Comparison of ENCODE assay signal across 8 cellular contexts in genomic region chr11:62840712-62841360, GRCh38. TPM values are rescaled to one million over a fixed set of nuclear protein-coding genes. Genes with fewer than 3 reads are reported as not detected.
DNase-seq lines count a peak whose midpoint lies in the region; ATAC-seq and TF ChIP-seq lines count a peak whose summit lies in the region.
"Not testable (repeated sequence)": the region's sequence is repeated elsewhere in the genome, so short reads cannot be mapped to it uniquely, and the experiment has no call there.

No MANE protein-coding gene starts in this region.

- H3K27me3 ChIP-seq in fibroblast of lung (ENCODE audit: control insufficient read depth, insufficient read depth, low read length) = not testable (repeated sequence)

- not testable (repeated sequence) for H3K27ac Mint-ChIP-seq in T-cell

- not testable (repeated sequence) for H2AFZ ChIP-seq in fibroblast of lung (ENCODE audit: low read length)

- not testable (repeated sequence) for H4K20me1 ChIP-seq in fibroblast of lung (ENCODE audit: control insufficient read depth, extremely low read depth, insufficient read depth, low read length)

- CTCF ChIA-PET in T-cell (lab: Charles Lee) = interaction anchor here in 1 of 2 donors (0.9 to 1.8 kb wide), 5 partner anchors 13 to 87 kb away, joined by 3 to 19 read pairs (median 3); partner anchors contain the start of genes TMEM179B and ZBTB3

- not testable (repeated sequence) for H3K36me3 ChIP-seq in fibroblast of lung (ENCODE audit: control insufficient read depth, insufficient read depth, low read length); mucosa of descending colon (ENCODE audit: low read depth)

- H3K4me2 ChIP-seq in fibroblast of lung (ENCODE audit: extremely low read depth, insufficient read depth, low read length) = peak overlapping the region; percentile 59

- POLR2A ChIA-PET in T-cell (lab: Charles Lee) = interaction anchor here (0.6 to 3.0 kb wide), 24 partner anchors 9 to 878 kb away, joined by 3 to 71 read pairs (median 6); partner anchors contain the start of genes STX5 (in 2 of the 2), C11orf98 (in 1 of the 2), CSKMT (in 1 of the 2) and HNRNPUL2 (in 1 of the 2)

- not testable (repeated sequence) for H3K9me3 Mint-ChIP-seq in T-cell

- H3K4me3 ChIP-seq in AG10803 (ENCODE audit: low read length) (peak overlapping the region; percentile 94), fibroblast of lung (replicated peaks in 1 of 4; ENCODE audit: control extremely low read depth in 1 of 4, insufficient read depth in 1 of 4, low read depth in 3 of 4, low read length in 4 of 4) (peak overlapping the region; percentile 9 to 94 (median 53)), mucosa of descending colon (peak overlapping the region; percentile 64)

- peak; percentile 83 for DNase-seq in AG10803 (ENCODE audit: low read depth)
- peak; percentile 98 for DNase-seq in GOT3 (lab: John Stamatoyannopoulos, UW)
- peak; percentile 62 for DNase-seq in NCI-H146 treated with DMSO at 0.1 percent for 48 hours (lab: John Stamatoyannopoulos, UW; ENCODE audit: unreplicated experiment)
- peak; percentile 51 to 86 (median 80) for DNase-seq in T-cell
- DNase-seq in activated gamma-delta T cell treated with anti-CD3 and anti-CD28 coated beads, Interleukin-2, amount 50 U/mL, for 16 hours (ENCODE audit: low read depth) = peak; percentile 71
- peak in 1 of 2 donors; percentile 69 for DNase-seq in fibroblast of lung (ENCODE audit: low read depth in 2 of 2)
- DNase-seq in mucosa of descending colon = peak; percentile 71 to 81 (median 76)
- DNase-seq in stimulated activated CD4-positive, alpha-beta T cell treated with anti-CD3 and anti-CD28 coated beads, Interleukin-4, amount 100 ng/mL, for 48 hours (ENCODE audit: low read depth in 2 of 2) = peak; percentile 78 to 85

- not testable (repeated sequence) for H3K9me3 ChIP-seq in fibroblast of lung (ENCODE audit: control insufficient read depth, insufficient read depth, low read depth, low read length); mucosa of descending colon

- H3K27ac ChIP-seq in fibroblast of lung (ENCODE audit: insufficient read depth, low read length) = peak overlapping the region; percentile 79

- ATAC-seq in T-cell (replicated peaks in 1 of 4) (peak in 3 of 4 experiments; percentile 3 to 34 (median 4)), mucosa of descending colon (peak; percentile 6)

- not testable (repeated sequence) for H3K4me1 ChIP-seq in fibroblast of lung (ENCODE audit: control insufficient read depth, extremely low read depth, insufficient read depth, low read length); mucosa of descending colon (ENCODE audit: low read depth)

- TF ChIP-seq CTCF in AG10803 (conservative IDR thresholded peaks at IDR 0.05; ENCODE audit: low read length); fibroblast of lung (conservative IDR thresholded peaks at IDR 0.05 in 1 of 2, IDR thresholded peaks at IDR 0.05 in 1 of 2; ENCODE audit: low read depth in 1 of 2, low read length in 2 of 2); mucosa of descending colon (IDR thresholded peaks at IDR 0.05): not testable (repeated sequence)

- intact Hi-C loops in mucosa of descending colon (cut with DNase I, micrococcal nuclease) = not testable (repeated sequence)

- not testable (repeated sequence) for H3K27me3 Mint-ChIP-seq in T-cell

- peak overlapping the region; percentile 21 for H3K9ac ChIP-seq in fibroblast of lung (ENCODE audit: insufficient read depth, low read length)

- H3K79me2 ChIP-seq in fibroblast of lung (ENCODE audit: control insufficient read depth, insufficient read depth, low read length) = peaks cover 20% of the 10 kb centered on the region

- H3K4me3 Mint-ChIP-seq in T-cell = not testable (repeated sequence)

- H3K4me1 Mint-ChIP-seq in T-cell = peaks cover 15 to 25% (median 22%) of the 10 kb centered on the region in 3 donors

- peaks cover 12% of the 10 kb centered on the region for H3K36me3 Mint-ChIP-seq in T-cell

RNA-seq across cellular contexts. Expression of gene WDR74, which starts 1.4 kb away (rescaled TPM):
- 100 to 1,000 TPM in 4 of 5 donors, 10 to 100 TPM in 1; 91.3 to 239 (median 103) TPM for total RNA-seq in T-cell
- total RNA-seq in fibroblast of lung = 85.3 and 86.9 TPM in 2 replicates
- 14.8 and 24.0 TPM in 2 replicates for polyA plus RNA-seq in fibroblast of lung
- polyA plus RNA-seq in fibroblast of lung (2012) = 22.8 and 36.2 TPM in 2 replicates
- polyA minus RNA-seq in fibroblast of lung (ENCODE audit: low replicate concordance) = 31.6 and 48.3 TPM in 2 replicates
- 10 to 100 TPM; 35.0 to 42.4 (median 38.8) TPM for total RNA-seq in mucosa of descending colon

RNA-seq across cellular contexts. Expression of gene TEX54, which starts 8.2 kb away (rescaled TPM):
- not detected for total RNA-seq in T-cell
- total RNA-seq in fibroblast of lung = not detected in 2 replicates
- polyA plus RNA-seq in fibroblast of lung = not detected in 2 replicates
- 0.35 TPM in 1 of 2 replicates, not detected in the other for polyA plus RNA-seq in fibroblast of lung (2012)
- not detected in 2 replicates for polyA minus RNA-seq in fibroblast of lung (ENCODE audit: low replicate concordance)
- total RNA-seq in mucosa of descending colon = not detected

RNA-seq across cellular contexts. Expression of gene STX5, which starts 9.0 kb away (rescaled TPM):
- 100 to 1,000 TPM in 2 of 5 donors, 10 to 100 TPM in 3; 49.3 to 132 (median 58.0) TPM for total RNA-seq in T-cell
- total RNA-seq in fibroblast of lung = 40.3 and 44.9 TPM in 2 replicates
- 48.7 and 48.9 TPM in 2 replicates for polyA plus RNA-seq in fibroblast of lung
- polyA plus RNA-seq in fibroblast of lung (2012) = 43.4 and 45.8 TPM in 2 replicates
- polyA minus RNA-seq in fibroblast of lung (ENCODE audit: low replicate concordance) = 39.7 and 53.2 TPM in 2 replicates
- total RNA-seq in mucosa of descending colon = 10 to 100 TPM; 38.7 to 44.3 (median 41.7) TPM

RNA-seq across cellular contexts. Expression of gene NXF1, which starts 35.6 kb away (rescaled TPM):
- total RNA-seq in T-cell = 100 to 1,000 TPM; 160 to 321 (median 169) TPM
- 14.9 and 17.2 TPM in 2 replicates for total RNA-seq in fibroblast of lung
- 27.8 and 43.7 TPM in 2 replicates for polyA plus RNA-seq in fibroblast of lung
- 32.3 and 43.7 TPM in 2 replicates for polyA plus RNA-seq in fibroblast of lung (2012)
- 104 and 111 TPM in 2 replicates for polyA minus RNA-seq in fibroblast of lung (ENCODE audit: low replicate concordance)
- 100 to 1,000 TPM in 1 of 3 donors, 10 to 100 TPM in 2; 46.7 to 103 (median 55.0) TPM for total RNA-seq in mucosa of descending colon

RNA-seq across cellular contexts. Expression of gene SLC3A2, which starts 39.9 kb away (rescaled TPM):
- total RNA-seq in T-cell (100 to 1,000 TPM; 178 to 248 (median 237) TPM), fibroblast of lung (344 and 441 TPM in 2 replicates), mucosa of descending colon (100 to 1,000 TPM; 116 to 127 (median 124) TPM)
- polyA plus RNA-seq in fibroblast of lung = 91.2 and 132 TPM in 2 replicates
- polyA plus RNA-seq in fibroblast of lung (2012) = 76.2 and 115 TPM in 2 replicates
- 118 and 198 TPM in 2 replicates for polyA minus RNA-seq in fibroblast of lung (ENCODE audit: low replicate concordance)
